ENCODE assay signal across 7 cellular contexts in the genomic region with DNA sequence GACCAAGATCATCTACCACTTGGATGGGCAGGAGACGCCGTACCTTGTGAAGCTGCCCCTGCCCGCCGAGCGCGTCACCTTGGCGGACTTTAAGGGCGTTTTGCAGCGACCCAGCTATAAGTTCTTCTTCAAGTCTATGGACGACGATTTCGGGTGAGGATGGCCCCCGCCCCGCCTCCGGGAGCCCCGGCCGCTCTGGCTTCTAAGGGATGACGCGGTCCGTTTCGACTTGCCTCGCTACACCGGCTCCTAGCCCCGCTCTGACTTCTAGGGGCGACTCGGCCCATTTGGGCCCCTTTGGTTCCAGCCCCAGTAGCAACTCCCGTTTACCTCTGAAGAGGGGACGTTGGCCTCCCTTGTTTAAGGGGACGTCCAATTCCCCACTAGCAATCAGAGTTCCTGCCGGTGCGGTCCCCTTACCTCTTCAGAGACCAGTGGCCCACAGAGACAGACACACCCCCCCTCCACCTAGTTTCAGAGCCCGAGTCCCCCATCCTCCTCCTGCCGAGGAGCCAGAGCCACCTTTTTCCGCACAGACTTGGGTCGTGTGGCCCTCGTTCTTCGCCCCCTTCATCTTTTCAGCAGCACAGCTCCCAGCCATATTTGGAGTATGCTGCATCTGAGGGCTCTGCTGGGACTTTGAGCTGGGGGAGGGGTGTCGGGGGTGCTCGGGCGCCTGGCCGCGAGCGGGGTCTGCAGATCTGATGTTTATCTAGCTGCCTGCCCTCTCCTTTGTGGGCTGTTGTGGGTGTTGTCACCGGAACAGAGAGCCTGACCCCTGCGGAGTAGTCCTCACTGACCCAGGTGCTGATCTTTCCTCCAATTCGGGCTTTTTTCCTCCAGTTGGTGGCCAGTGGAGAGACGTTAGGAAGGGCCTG. TPM values are rescaled to one million over a fixed set of nuclear protein-coding genes. Genes with fewer than 3 reads are reported as not detected.
DNase-seq lines count a peak whose midpoint lies in the region; ATAC-seq and TF ChIP-seq lines count a peak whose summit lies in the region.

No MANE protein-coding gene starts in this region.

- H4K20me1 ChIP-seq in osteoblast (ENCODE audit: insufficient read depth, low read length) = peaks cover 24% of the 10 kb centered on the region

- H3K4me1 ChIP-seq in osteoblast (ENCODE audit: insufficient read depth, low read length) = peaks cover 40% of the 10 kb centered on the region

- H3K4me3 ChIP-seq in osteoblast (ENCODE audit: insufficient read depth, low read length) = peak overlapping the region; percentile 98

- no peaks in the 10 kb centered on the region for H3K9me3 ChIP-seq in osteoblast (ENCODE audit: low read depth, low read length)

- peak; percentile 44 for DNase-seq in NCI-H774 (lab: John Stamatoyannopoulos, UW)
- DNase-seq in activated T-helper 9 cell treated with anti-CD3 and anti-CD28 coated beads, Interleukin-2, amount 50 U/mL, for 16 hours (ENCODE audit: low read depth) = peak; percentile 40
- DNase-seq in glomerular visceral epithelial cell (ENCODE audit: extremely low spot score) = peak; percentile 33
- DNase-seq in osteoblast (ENCODE audit: insufficient read length, low spot score, missing footprints) = peak; percentile 91
- no peak for DNase-seq in SKM-1 (lab: John Stamatoyannopoulos, UW; ENCODE audit: unreplicated experiment)

- peak overlapping the region; percentile 80 for H2AFZ ChIP-seq in osteoblast (ENCODE audit: low read length)

- peaks cover 3% of the 10 kb centered on the region for H3K36me3 ChIP-seq in osteoblast (ENCODE audit: insufficient read depth, low read length)

- no peaks in the 10 kb centered on the region for H3K27me3 ChIP-seq in osteoblast (ENCODE audit: insufficient read depth, low read length)

- H3K79me2 ChIP-seq in osteoblast (ENCODE audit: insufficient read depth, low read length) = peaks cover 52% of the 10 kb centered on the region

- ATAC-seq in GM18519 (IDR thresholded peaks at IDR 0.05; ENCODE audit: low FRiP score, unreplicated experiment) (peak; percentile 9), HG02623 (IDR thresholded peaks at IDR 0.05; ENCODE audit: unreplicated experiment) (peak; percentile 24)

- TF ChIP-seq CTCF in osteoblast (IDR thresholded peaks at IDR 0.05; ENCODE audit: extremely low read depth, low read depth, low read length) = no peak

- H3K4me2 ChIP-seq in osteoblast (ENCODE audit: insufficient read depth, low read length) = peak overlapping the region; percentile 85

- H3K27ac ChIP-seq in osteoblast (ENCODE audit: low read depth, low read length) = peak overlapping the region; percentile 73

RNA-seq across cellular contexts. Expression of gene DVL3, which starts 0.7 kb away (rescaled TPM):
- total RNA-seq in osteoblast = 51.6 and 60.4 TPM in 2 replicates

RNA-seq across cellular contexts. Expression of gene AP2M1, which starts 18.8 kb away (rescaled TPM):
- total RNA-seq in osteoblast = 375 and 427 TPM in 2 replicates

RNA-seq across cellular contexts. Expression of gene EIF2B5, which starts 20.7 kb away (rescaled TPM):
- 19.4 and 22.1 TPM in 2 replicates for total RNA-seq in osteoblast

RNA-seq across cellular contexts. Expression of gene ABCF3, which starts 30.1 kb away (rescaled TPM):
- total RNA-seq in osteoblast = 44.8 and 46.7 TPM in 2 replicates

RNA-seq across cellular contexts. Expression of gene HTR3E, which starts 59.0 kb away (rescaled TPM):
- total RNA-seq in osteoblast = not detected in 2 replicates
